In the genomic region with DNA sequence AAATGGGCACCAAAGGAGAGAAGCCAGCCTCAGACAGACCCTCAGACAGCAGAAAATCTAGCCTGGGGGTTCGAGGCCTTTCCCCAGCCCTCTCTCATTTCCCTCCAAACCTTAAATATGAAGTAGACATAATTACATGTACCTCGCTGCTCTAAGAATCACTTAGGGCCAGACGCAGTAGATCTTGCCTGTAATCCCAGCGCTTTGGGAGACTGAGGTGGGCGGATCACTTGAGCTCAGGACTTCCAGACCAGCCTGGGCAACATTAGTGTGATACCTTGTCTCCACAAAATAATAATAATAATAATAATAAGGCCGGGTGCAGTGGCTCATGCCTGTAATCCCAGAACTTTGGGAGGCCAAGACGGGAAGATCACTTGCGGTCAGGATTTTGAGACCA, we compare ENCODE assay signal across 14 cellular contexts. TPM values are rescaled to one million over a fixed set of nuclear protein-coding genes. Genes with fewer than 3 reads are reported as not detected.
DNase-seq lines count a peak whose midpoint lies in the region; TF ChIP-seq lines count a peak whose summit lies in the region.
"Had no signal": no experiment of that assay in that cellular context is flagged by ENCODE, and none has a peak within 500 bp of the region (broad histone marks: within the 10 kb centered on the region; RNA-seq: fewer than 3 reads in every experiment).

No MANE protein-coding gene starts in this region.

- intact Hi-C loops in left ventricle myocardium inferior (cut with micrococcal nuclease) = no loop called here

- no peak overlapping the region for H3K9ac ChIP-seq in endodermal cell (ENCODE audit: extremely low read depth, low read length, poor library complexity, severe bottlenecking)
- H3K9ac ChIP-seq: GM23248 had no signal

- in situ Hi-C loops in KBM-7 (cut with MboI; ENCODE audit: low pct_unique_long_range_greater_than_20kb, low sequenced_read_pairs) = no loop called here

- 89 to 93% methylated on average over 2 to 8 of the region's 8 CpGs for WGBS in endodermal cell (ENCODE audit: insufficient coverage in 1 of 2, insufficient read length in 1 of 2), 2 experiments
- WGBS in suprapubic skin = 98% methylated on average over 8 of the region's 8 CpGs

- H3K27me3 Mint-ChIP-seq in endodermal cell (ENCODE audit: insufficient read depth) (peaks cover 43% of the 10 kb centered on the region), neural crest cell (ENCODE audit: low read depth) (peaks cover 81% of the 10 kb centered on the region)

- H3K4me3 ChIP-seq in left ventricle myocardium inferior (no peak overlapping the region), right atrium auricular region (no peak overlapping the region), endodermal cell (ENCODE audit: low read length) (no peak overlapping the region), suprapubic skin (no peak overlapping the region)
- H3K4me3 ChIP-seq: GM23248, HAP-1 had no signal

- H3K27ac ChIP-seq in left ventricle myocardium inferior (replicated peaks) = peak overlapping the region; percentile 89
- no peak overlapping the region for H3K27ac ChIP-seq in right atrium auricular region
- H3K27ac ChIP-seq in endodermal cell (ENCODE audit: low read depth, low read length) = no peak overlapping the region
- H3K27ac ChIP-seq in suprapubic skin = no peak overlapping the region
- H3K27ac ChIP-seq: C4-2B, GM23248 had no signal

- no peaks in the 10 kb centered on the region for H3K27me3 ChIP-seq in left ventricle myocardium inferior (ENCODE audit: low read depth)
- H3K27me3 ChIP-seq in right atrium auricular region = no peaks in the 10 kb centered on the region
- peaks cover 46% of the 10 kb centered on the region for H3K27me3 ChIP-seq in endodermal cell (ENCODE audit: control insufficient read depth, insufficient read depth, low read length, poor library complexity, severe bottlenecking)
- no peaks in the 10 kb centered on the region for H3K27me3 ChIP-seq in suprapubic skin

- no peak for TF ChIP-seq EP300 in suprapubic skin (IDR thresholded peaks at IDR 0.05)

- DNase-seq in left ventricle myocardium inferior = no peak
- DNase-seq in right atrium auricular region (ENCODE audit: low spot score) = no peak
- DNase-seq in endodermal cell = peak; percentile 36
- DNase-seq in neural crest cell (ENCODE audit: low read depth, low spot score) = no peak
- peak; percentile 29 to 53 for DNase-seq in suprapubic skin (ENCODE audit: low spot score in 2 of 2)
- DNase-seq in epidermal melanocyte (ENCODE audit: insufficient read length, low spot score) = no peak
- no peak for DNase-seq in KBM-7
- DNase-seq: ACHN, GM23248 had no signal

- H3K36me3 ChIP-seq in left ventricle myocardium inferior (no peaks in the 10 kb centered on the region), right atrium auricular region (no peaks in the 10 kb centered on the region), endodermal cell (ENCODE audit: control insufficient read depth, insufficient read depth, low read length) (no peaks in the 10 kb centered on the region), suprapubic skin (no peaks in the 10 kb centered on the region)
- H3K36me3 ChIP-seq: HAP-1 had no signal

- no peak for TF ChIP-seq POLR2A in suprapubic skin (IDR thresholded peaks at IDR 0.05)

- H3K4me1 Mint-ChIP-seq in endodermal cell (peaks cover 3% of the 10 kb centered on the region), neural crest cell (peaks cover 6% of the 10 kb centered on the region)

- H3K36me3 Mint-ChIP-seq in endodermal cell (ENCODE audit: low read depth) = no peaks in the 10 kb centered on the region
- H3K36me3 Mint-ChIP-seq in neural crest cell (ENCODE audit: low read depth) = no peaks in the 10 kb centered on the region

- H3K9me3 Mint-ChIP-seq in endodermal cell = no peaks in the 10 kb centered on the region
- H3K9me3 Mint-ChIP-seq in neural crest cell = no peaks in the 10 kb centered on the region
- H3K9me3 Mint-ChIP-seq: CD4-positive, alpha-beta T cell had no signal

- H3K27ac Mint-ChIP-seq in endodermal cell (no peak overlapping the region), neural crest cell (ENCODE audit: unreplicated experiment) (no peak overlapping the region)
- H3K27ac Mint-ChIP-seq: CD4-positive, alpha-beta T cell had no signal

- no peak for TF ChIP-seq CTCF in left ventricle myocardium inferior (IDR thresholded peaks at IDR 0.05; ENCODE audit: borderline replicate concordance)
- TF ChIP-seq CTCF in right atrium auricular region (IDR thresholded peaks at IDR 0.05) = no peak
- TF ChIP-seq CTCF in endodermal cell (conservative IDR thresholded peaks at IDR 0.05) = no peak
- no peak for TF ChIP-seq CTCF in neural crest cell (conservative IDR thresholded peaks at IDR 0.05)
- TF ChIP-seq CTCF in suprapubic skin (IDR thresholded peaks at IDR 0.05) = no peak

- H3K4me1 ChIP-seq in left ventricle myocardium inferior = peaks cover 43% of the 10 kb centered on the region
- H3K4me1 ChIP-seq in right atrium auricular region = peaks cover 0 to 20% of the 10 kb centered on the region in 2 donors
- H3K4me1 ChIP-seq in endodermal cell (ENCODE audit: control insufficient read depth, insufficient read depth, low read length) = no peaks in the 10 kb centered on the region
- H3K4me1 ChIP-seq in suprapubic skin = peaks cover 35% of the 10 kb centered on the region
- H3K4me1 ChIP-seq: Caco-2 had no signal

- H3K9me3 ChIP-seq in left ventricle myocardium inferior (replicated peaks) (no peaks in the 10 kb centered on the region), right atrium auricular region (no peaks in the 10 kb centered on the region), endodermal cell (ENCODE audit: control insufficient read depth, low read length) (no peaks in the 10 kb centered on the region), suprapubic skin (no peaks in the 10 kb centered on the region)
- H3K9me3 ChIP-seq: Caco-2, HAP-1 had no signal

- H3K4me3 Mint-ChIP-seq in endodermal cell (no peak overlapping the region), neural crest cell (peak overlapping the region; percentile 43)
- H3K4me3 Mint-ChIP-seq: CD4-positive, alpha-beta T cell had no signal

RNA-seq across cellular contexts. Expression of gene WNT7B, which starts 52.1 kb away (rescaled TPM):
- total RNA-seq in left ventricle myocardium inferior (not detected), right atrium auricular region (under 1 TPM in 1 of 2 donors, not detected in 1; 0.19 TPM), endodermal cell (not detected), neural crest cell (12.6 and 14.2 TPM in 2 replicates), suprapubic skin (10 to 100 TPM; 18.7 to 54.4 (median 44.1) TPM)
- polyA plus RNA-seq in endodermal cell (2013, experiment 1 of 2) = 15.0 TPM
- 12.3 TPM for polyA plus RNA-seq in endodermal cell (2013, experiment 2 of 2)
- total RNA-seq: CD4-positive, alpha-beta T cell; GM23248 had no signal
- polyA plus RNA-seq: BJ, GM23248 had no signal

Comparison
In these comparisons a context has a peak if more than half of its experiments do, and no peak if none do; other contexts are left out.
1. DNase-seq: peak in endodermal cell (single experiment) and suprapubic skin (2 of 2); none in left ventricle myocardium inferior (single experiment), right atrium auricular region (single experiment), neural crest cell (single experiment), epidermal melanocyte (single experiment) and KBM-7 (single experiment).
2. RNA of gene WNT7B, which starts 52.1 kb away (total RNA-seq): 18.7 to 54.4 TPM in suprapubic skin and 12.6 to 14.2 TPM in neural crest cell; 0.19 TPM in right atrium auricular region, not detected in endodermal cell and not detected in left ventricle myocardium inferior (single experiment); every median in the first group is over 10 times any median in the second.